22 cellular contexts compared by ENCODE assay signal in genomic region chr6:155466546-155466945, GRCh38. TPM values are rescaled to one million over a fixed set of nuclear protein-coding genes. Genes with fewer than 3 reads are reported as not detected.
DNase-seq lines count a peak whose midpoint lies in the region; ATAC-seq, FAIRE-seq and TF ChIP-seq lines count a peak whose summit lies in the region.
"Had no signal": no experiment of that assay in that cellular context is flagged by ENCODE, and none has a peak within 500 bp of the region (broad histone marks: within the 10 kb centered on the region; RNA-seq: fewer than 3 reads in every experiment).

No MANE protein-coding gene starts in this region.

- peaks cover 6% of the 10 kb centered on the region for H3K36me3 Mint-ChIP-seq in endothelial cell (ENCODE audit: low read depth, unreplicated experiment)

- TF ChIP-seq CTCF in fibroblast of mammary gland (conservative IDR thresholded peaks at IDR 0.05; ENCODE audit: control insufficient read depth, insufficient read depth, low read depth, low read length) (no peak), endothelial cell (IDR thresholded peaks at IDR 0.05; ENCODE audit: unreplicated experiment) (no peak)

- H3K4me1 Mint-ChIP-seq in endothelial cell (ENCODE audit: unreplicated experiment), result no peaks in the 10 kb centered on the region

- H3K4me3 Mint-ChIP-seq in endothelial cell (ENCODE audit: unreplicated experiment), result no peak overlapping the region
- H3K4me3 Mint-ChIP-seq: CD8-positive, alpha-beta T cell; GM23338; H9 had no signal

- DNase-seq in LHCN-M2 (ENCODE audit: low read depth), result peak; percentile 25
- peak; percentile 54 for DNase-seq in fibroblast of mammary gland (ENCODE audit: low read depth)
- peak; percentile 67 for DNase-seq in skeletal muscle cell (ENCODE audit: low read depth)
- DNase-seq in GM19239 (ENCODE audit: insufficient read length, low spot score), result no peak
- no peak for DNase-seq in endothelial cell (ENCODE audit: low spot score)
- DNase-seq: 8988T; ACHN; AML-193; BE2C; Caco-2; CD8-positive, alpha-beta T cell; DMS153; DND-41; H9 had no signal

- H3K27ac Mint-ChIP-seq in endothelial cell (ENCODE audit: unreplicated experiment), result no peak overlapping the region
- H3K27ac Mint-ChIP-seq: CD8-positive, alpha-beta T cell; GM23338; H9 had no signal

- H3K9me3 Mint-ChIP-seq in endothelial cell (ENCODE audit: unreplicated experiment), result no peaks in the 10 kb centered on the region

- no peak for FAIRE-seq in GM19239 (lab: Jason Lieb, UNC)
- FAIRE-seq: A549, G401.6, GM12892 had no signal

- H3K4me3 ChIP-seq in fibroblast of mammary gland (ENCODE audit: control insufficient read depth, low read depth, low read length) (no peak overlapping the region), skeletal muscle cell (ENCODE audit: low read depth, low read length) (no peak overlapping the region)
- H3K4me3 ChIP-seq: A549; BLaER1 treated with 17β-estradiol and CSF1 and Interleukin-3, amounts not matched to agents 10 nM and 100 nM; GM23338 had no signal

- no peak for ATAC-seq in GM21786 (IDR thresholded peaks at IDR 0.05; ENCODE audit: unreplicated experiment)
- ATAC-seq: A549; CD8-positive, alpha-beta T cell; GM23338; HCT116 had no signal

- peaks cover 2% of the 10 kb centered on the region for H3K27me3 Mint-ChIP-seq in endothelial cell (ENCODE audit: unreplicated experiment)

RNA-seq across cellular contexts. Expression of gene NOX3, which starts 10.9 kb away (rescaled TPM):
- not detected in 2 replicates for total RNA-seq in LHCN-M2 (2014; rRNA removed)
- polyA plus RNA-seq in LHCN-M2 (2012), result not detected
- not detected for total RNA-seq in endothelial cell (ENCODE audit: unreplicated experiment)
- total RNA-seq: Caco-2; CD8-positive, alpha-beta T cell; GM23338; H4; H9 had no signal
- polyA plus RNA-seq: A549, GM23338 had no signal

Comparison
In these comparisons a context has a peak if more than half of its experiments do, and no peak if none do; other contexts are left out.
1. DNase-seq: peak in LHCN-M2 (single experiment), fibroblast of mammary gland (single experiment) and skeletal muscle cell (single experiment); none in GM19239 (single experiment) and endothelial cell (single experiment).